In genomic region chr1:177063648-177064047, GRCh38 we compare ENCODE assay signal across 1 cellular context.
A peak's percentile ranks its signal among the peaks of the same experiment; 100 is the strongest.
TF ChIP-seq lines count a peak whose summit lies in the region.

No MANE protein-coding gene starts in this region.

TF ChIP-seq in HEK293, 187 proteins besides CTCF, POLR2A, EP300 and RAD21 (continued from another document):
- TF ChIP-seq, protein P1, sequence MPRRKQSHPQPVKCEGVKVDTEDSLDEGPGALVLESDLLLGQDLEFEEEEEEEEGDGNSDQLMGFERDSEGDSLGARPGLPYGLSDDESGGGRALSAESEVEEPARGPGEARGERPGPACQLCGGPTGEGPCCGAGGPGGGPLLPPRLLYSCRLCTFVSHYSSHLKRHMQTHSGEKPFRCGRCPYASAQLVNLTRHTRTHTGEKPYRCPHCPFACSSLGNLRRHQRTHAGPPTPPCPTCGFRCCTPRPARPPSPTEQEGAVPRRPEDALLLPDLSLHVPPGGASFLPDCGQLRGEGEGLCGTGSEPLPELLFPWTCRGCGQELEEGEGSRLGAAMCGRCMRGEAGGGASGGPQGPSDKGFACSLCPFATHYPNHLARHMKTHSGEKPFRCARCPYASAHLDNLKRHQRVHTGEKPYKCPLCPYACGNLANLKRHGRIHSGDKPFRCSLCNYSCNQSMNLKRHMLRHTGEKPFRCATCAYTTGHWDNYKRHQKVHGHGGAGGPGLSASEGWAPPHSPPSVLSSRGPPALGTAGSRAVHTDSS (tag by site-specific recombination; IDR thresholded peaks at IDR 0.05): no peak
- no peak for TF ChIP-seq ZNF146 (tag by site-specific recombination; IDR thresholded peaks at IDR 0.05)
- no peak for TF ChIP-seq ZNF175 (tag by site-specific recombination; IDR thresholded peaks at IDR 0.05)
- TF ChIP-seq ZBTB8A (tag by site-specific recombination; IDR thresholded peaks at IDR 0.05): peak; percentile 63; the same call in 1 of the 2 replicates
- TF ChIP-seq ZNF423 (tag by site-specific recombination; IDR thresholded peaks at IDR 0.05): peak; percentile 31; the same call in 1 of the 2 replicates
- TF ChIP-seq ZNF768 (tag by site-specific recombination; IDR thresholded peaks at IDR 0.05): no peak
- no peak for TF ChIP-seq ZNF341 (tag by site-specific recombination; IDR thresholded peaks at IDR 0.05; ENCODE audit: low read depth)
